ENCODE assay signal across 11 cellular contexts in genomic region chr3:189340680-189341460, GRCh38.
DNase-seq lines count a peak whose midpoint lies in the region; FAIRE-seq and TF ChIP-seq lines count a peak whose summit lies in the region.
"Had no signal": no experiment of that assay in that cellular context is flagged by ENCODE, and none has a peak within 500 bp of the region (broad histone marks: within the 10 kb centered on the region; RNA-seq: fewer than 3 reads in every experiment).

No MANE protein-coding gene starts in this region.

- peaks cover 2% of the 10 kb centered on the region for H3K27me3 Mint-ChIP-seq in nephron progenitor cell (ENCODE audit: low read depth, poor library complexity)
- H3K27me3 Mint-ChIP-seq: naive thymus-derived CD8-positive, alpha-beta T cell had no signal

- H3K27ac ChIP-seq in KMS-11 (no peak overlapping the region), substantia nigra (ENCODE audit: low read depth, low read length, poor library complexity, severe bottlenecking) (no peak overlapping the region)

- DNase-seq in NCI-H1436 treated with DMSO at 0.1 percent for 48 hours (lab: John Stamatoyannopoulos, UW) (peak; percentile 24), NCI-H1436 (lab: John Stamatoyannopoulos, UW) (no peak), bronchial epithelial cell (ENCODE audit: low read depth) (no peak), nephron progenitor cell (peak; percentile 22), globus pallidus (ENCODE audit: low spot score) (no peak), substantia nigra (lab: John Stamatoyannopoulos, UW) (no peak), cerebellum (ENCODE audit: low spot score) (no peak)
- DNase-seq: MG63; naive thymus-derived CD8-positive, alpha-beta T cell had no signal

- FAIRE-seq in bronchial epithelial cell (lab: Jason Lieb, UNC), result peak; percentile 28

- peaks cover 8% of the 10 kb centered on the region for H3K9me3 Mint-ChIP-seq in nephron progenitor cell

- no peaks in the 10 kb centered on the region for H3K27me3 ChIP-seq in KMS-11 (ENCODE audit: insufficient read depth, low read depth)
- no peaks in the 10 kb centered on the region for H3K27me3 ChIP-seq in bronchial epithelial cell (ENCODE audit: control insufficient read depth, insufficient read depth, low read length)
- H3K27me3 ChIP-seq: MG63 had no signal

- no peaks in the 10 kb centered on the region for H3K79me2 ChIP-seq in KMS-11 (ENCODE audit: insufficient read depth, low read depth)

- no peaks in the 10 kb centered on the region for H3K4me1 ChIP-seq in KMS-11 (ENCODE audit: low read depth, poor library complexity, severe bottlenecking)

- H3K4me3 ChIP-seq in KMS-11 (IDR thresholded peaks at IDR 0.05; ENCODE audit: insufficient read depth, low read depth, low read length), result no peak overlapping the region
- H3K4me3 ChIP-seq in bronchial epithelial cell (ENCODE audit: low read depth, low read length), result no peak overlapping the region
- H3K4me3 ChIP-seq: MG63 had no signal

- H3K36me3 ChIP-seq in KMS-11 (ENCODE audit: insufficient read depth) (no peaks in the 10 kb centered on the region), bronchial epithelial cell (ENCODE audit: control insufficient read depth, insufficient read depth, low read length) (no peaks in the 10 kb centered on the region)
- H3K36me3 ChIP-seq: MG63 had no signal

- H4K20me1 ChIP-seq in KMS-11 (ENCODE audit: insufficient read depth), result no peaks in the 10 kb centered on the region

- H2AFZ ChIP-seq in KMS-11 (ENCODE audit: low read depth), result no peak overlapping the region

- H3K27ac Mint-ChIP-seq in nephron progenitor cell, result peak overlapping the region; percentile 77
- H3K27ac Mint-ChIP-seq: T-helper 1 cell treated with Interleukin-12 subunit alpha and Interleukin-12 subunit beta and Interleukin-4 antibody, amounts not matched to agents 30 μg/mL and 1 μg/mL, for 36 hours had no signal

- H3K4me2 ChIP-seq in KMS-11, result no peak overlapping the region

- TF ChIP-seq CTCF in KMS-11 (conservative IDR thresholded peaks at IDR 0.05; ENCODE audit: low read depth, low read length) (peak; percentile 41), bronchial epithelial cell (IDR thresholded peaks at IDR 0.05; ENCODE audit: insufficient read depth, low read length, severe bottlenecking) (peak; percentile 26), nephron progenitor cell (IDR thresholded peaks at IDR 0.05) (peak; percentile 47)

- no peak overlapping the region for H3K9ac ChIP-seq in KMS-11

- no peak overlapping the region for H3K4me3 Mint-ChIP-seq in nephron progenitor cell
- H3K4me3 Mint-ChIP-seq: naive thymus-derived CD8-positive, alpha-beta T cell; T-helper 1 cell treated with Interleukin-12 subunit alpha and Interleukin-12 subunit beta and Interleukin-4 antibody, amounts not matched to agents 30 μg/mL and 1 μg/mL, for 36 hours had no signal

- peaks cover 7% of the 10 kb centered on the region for H3K36me3 Mint-ChIP-seq in nephron progenitor cell (ENCODE audit: low read depth)

- H3K4me1 Mint-ChIP-seq in nephron progenitor cell, result peaks cover 62% of the 10 kb centered on the region

Comparison
In these comparisons a context has a peak if more than half of its experiments do, and no peak if none do; other contexts are left out.
1. DNase-seq: peak in NCI-H1436 treated with DMSO at 0.1 percent for 48 hours (single experiment) and nephron progenitor cell (single experiment); none in NCI-H1436 (single experiment), bronchial epithelial cell (single experiment), globus pallidus (single experiment), substantia nigra (0 of 49) and cerebellum (single experiment).
2. Peak in every context shown above with its lines, with median percentiles within 50 percentile points of each other: CTCF ChIP-seq.